Comparison of ENCODE assay signal across 1 cellular context in genomic region chr10:131725736-131726459, GRCh38.
TF ChIP-seq lines count a peak whose summit lies in the region.

No MANE protein-coding gene starts in this region.

TF ChIP-seq in HepG2, 621 proteins besides CTCF, POLR2A, EP300 and RAD21 (continued from another document):
- TF ChIP-seq, protein P1, sequence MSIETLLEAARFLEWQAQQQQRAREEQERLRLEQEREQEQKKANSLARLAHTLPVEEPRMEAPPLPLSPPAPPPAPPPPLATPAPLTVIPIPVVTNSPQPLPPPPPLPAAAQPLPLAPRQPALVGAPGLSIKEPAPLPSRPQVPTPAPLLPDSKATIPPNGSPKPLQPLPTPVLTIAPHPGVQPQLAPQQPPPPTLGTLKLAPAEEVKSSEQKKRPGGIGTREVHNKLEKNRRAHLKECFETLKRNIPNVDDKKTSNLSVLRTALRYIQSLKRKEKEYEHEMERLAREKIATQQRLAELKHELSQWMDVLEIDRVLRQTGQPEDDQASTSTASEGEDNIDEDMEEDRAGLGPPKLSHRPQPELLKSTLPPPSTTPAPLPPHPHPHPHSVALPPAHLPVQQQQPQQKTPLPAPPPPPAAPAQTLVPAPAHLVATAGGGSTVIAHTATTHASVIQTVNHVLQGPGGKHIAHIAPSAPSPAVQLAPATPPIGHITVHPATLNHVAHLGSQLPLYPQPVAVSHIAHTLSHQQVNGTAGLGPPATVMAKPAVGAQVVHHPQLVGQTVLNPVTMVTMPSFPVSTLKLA (IDR thresholded peaks at IDR 0.05) = no peak
- TF ChIP-seq ZNF101 (CRISPR knock-in tag; IDR thresholded peaks at IDR 0.05; ENCODE audit: borderline replicate concordance, low read depth) (no peak), ZBTB20 (CRISPR knock-in tag; IDR thresholded peaks at IDR 0.05; ENCODE audit: borderline replicate concordance, low read depth) (no peak), NFE2L1 (CRISPR knock-in tag; IDR thresholded peaks at IDR 0.05; ENCODE audit: borderline replicate concordance) (no peak), ZNF615 (CRISPR knock-in tag; IDR thresholded peaks at IDR 0.05; ENCODE audit: borderline replicate concordance) (no peak), TOPORS (CRISPR knock-in tag; IDR thresholded peaks at IDR 0.05) (no peak), ATF1 (CRISPR knock-in tag; IDR thresholded peaks at IDR 0.05) (no peak), NR2F6 (IDR thresholded peaks at IDR 0.05) (no peak), NR2F6 (CRISPR knock-in tag; IDR thresholded peaks at IDR 0.05) (no peak), ZNF333 (CRISPR knock-in tag; IDR thresholded peaks at IDR 0.05; ENCODE audit: borderline replicate concordance) (no peak), REL (CRISPR knock-in tag; conservative IDR thresholded peaks at IDR 0.05) (no peak)
